ENCODE assay signal across 1 cellular context in the genomic region with DNA sequence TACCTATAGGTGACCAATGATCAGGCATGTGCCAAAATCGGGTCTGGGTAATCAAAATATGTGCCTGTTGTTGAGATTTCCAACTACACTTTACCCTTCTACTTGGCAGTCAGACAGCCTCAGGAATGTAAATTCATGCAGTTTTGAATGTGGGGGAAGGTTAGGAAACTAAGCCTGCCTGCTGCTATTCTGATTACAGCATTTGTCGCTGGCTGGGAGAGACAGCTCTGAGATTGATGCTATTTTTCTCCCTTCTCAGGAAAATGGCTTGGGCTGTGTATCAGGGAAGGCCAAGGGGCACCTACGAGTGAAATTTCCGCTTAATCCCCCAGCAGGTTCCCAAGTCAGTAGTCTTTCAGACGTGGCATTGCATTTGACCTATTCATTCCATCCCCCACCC.
TF ChIP-seq lines count a peak whose summit lies in the region.

No MANE protein-coding gene starts in this region.

TF ChIP-seq in HepG2, 621 proteins besides CTCF, POLR2A, EP300 and RAD21 (continued from another document):
- TF ChIP-seq ZNF205 (CRISPR knock-in tag; IDR thresholded peaks at IDR 0.05): no peak
- no peak for TF ChIP-seq HOXA7 (CRISPR knock-in tag; IDR thresholded peaks at IDR 0.05)
- no peak for TF ChIP-seq MXD4 (CRISPR knock-in tag; IDR thresholded peaks at IDR 0.05)
- no peak for TF ChIP-seq ZNF383 (CRISPR knock-in tag; IDR thresholded peaks at IDR 0.05; ENCODE audit: borderline replicate concordance)
- TF ChIP-seq RFX5 (IDR thresholded peaks at IDR 0.05; ENCODE audit: low read depth, low read length): no peak
- TF ChIP-seq, protein P1, sequence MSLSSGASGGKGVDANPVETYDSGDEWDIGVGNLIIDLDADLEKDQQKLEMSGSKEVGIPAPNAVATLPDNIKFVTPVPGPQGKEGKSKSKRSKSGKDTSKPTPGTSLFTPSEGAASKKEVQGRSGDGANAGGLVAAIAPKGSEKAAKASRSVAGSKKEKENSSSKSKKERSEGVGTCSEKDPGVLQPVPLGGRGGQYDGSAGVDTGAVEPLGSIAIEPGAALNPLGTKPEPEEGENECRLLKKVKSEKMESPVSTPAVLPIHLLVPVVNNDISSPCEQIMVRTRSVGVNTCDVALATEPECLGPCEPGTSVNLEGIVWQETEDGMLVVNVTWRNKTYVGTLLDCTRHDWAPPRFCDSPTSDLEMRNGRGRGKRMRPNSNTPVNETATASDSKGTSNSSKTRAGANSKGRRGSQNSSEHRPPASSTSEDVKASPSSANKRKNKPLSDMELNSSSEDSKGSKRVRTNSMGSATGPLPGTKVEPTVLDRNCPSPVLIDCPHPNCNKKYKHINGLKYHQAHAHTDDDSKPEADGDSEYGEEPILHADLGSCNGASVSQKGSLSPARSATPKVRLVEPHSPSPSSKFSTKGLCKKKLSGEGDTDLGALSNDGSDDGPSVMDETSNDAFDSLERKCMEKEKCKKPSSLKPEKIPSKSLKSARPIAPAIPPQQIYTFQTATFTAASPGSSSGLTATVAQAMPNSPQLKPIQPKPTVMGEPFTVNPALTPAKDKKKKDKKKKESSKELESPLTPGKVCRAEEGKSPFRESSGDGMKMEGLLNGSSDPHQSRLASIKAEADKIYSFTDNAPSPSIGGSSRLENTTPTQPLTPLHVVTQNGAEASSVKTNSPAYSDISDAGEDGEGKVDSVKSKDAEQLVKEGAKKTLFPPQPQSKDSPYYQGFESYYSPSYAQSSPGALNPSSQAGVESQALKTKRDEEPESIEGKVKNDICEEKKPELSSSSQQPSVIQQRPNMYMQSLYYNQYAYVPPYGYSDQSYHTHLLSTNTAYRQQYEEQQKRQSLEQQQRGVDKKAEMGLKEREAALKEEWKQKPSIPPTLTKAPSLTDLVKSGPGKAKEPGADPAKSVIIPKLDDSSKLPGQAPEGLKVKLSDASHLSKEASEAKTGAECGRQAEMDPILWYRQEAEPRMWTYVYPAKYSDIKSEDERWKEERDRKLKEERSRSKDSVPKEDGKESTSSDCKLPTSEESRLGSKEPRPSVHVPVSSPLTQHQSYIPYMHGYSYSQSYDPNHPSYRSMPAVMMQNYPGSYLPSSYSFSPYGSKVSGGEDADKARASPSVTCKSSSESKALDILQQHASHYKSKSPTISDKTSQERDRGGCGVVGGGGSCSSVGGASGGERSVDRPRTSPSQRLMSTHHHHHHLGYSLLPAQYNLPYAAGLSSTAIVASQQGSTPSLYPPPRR (CRISPR knock-in tag; IDR thresholded peaks at IDR 0.05; ENCODE audit: borderline replicate concordance): no peak
